2 cellular contexts compared by ENCODE assay signal in genomic region chr9:134381262-134381661, GRCh38.
TF ChIP-seq lines count a peak whose summit lies in the region.

No MANE protein-coding gene starts in this region.

TF ChIP-seq in GM23338, 12 proteins besides CTCF, POLR2A, EP300 and RAD21 (continued from another document):
- TF ChIP-seq REST (IDR thresholded peaks at IDR 0.05; ENCODE audit: unreplicated experiment) (no peak), JUNB (IDR thresholded peaks at IDR 0.05; ENCODE audit: unreplicated experiment) (no peak), POLR2AphosphoS5 (IDR thresholded peaks at IDR 0.05; ENCODE audit: low read depth) (no peak)
- TF ChIP-seq, protein P1, sequence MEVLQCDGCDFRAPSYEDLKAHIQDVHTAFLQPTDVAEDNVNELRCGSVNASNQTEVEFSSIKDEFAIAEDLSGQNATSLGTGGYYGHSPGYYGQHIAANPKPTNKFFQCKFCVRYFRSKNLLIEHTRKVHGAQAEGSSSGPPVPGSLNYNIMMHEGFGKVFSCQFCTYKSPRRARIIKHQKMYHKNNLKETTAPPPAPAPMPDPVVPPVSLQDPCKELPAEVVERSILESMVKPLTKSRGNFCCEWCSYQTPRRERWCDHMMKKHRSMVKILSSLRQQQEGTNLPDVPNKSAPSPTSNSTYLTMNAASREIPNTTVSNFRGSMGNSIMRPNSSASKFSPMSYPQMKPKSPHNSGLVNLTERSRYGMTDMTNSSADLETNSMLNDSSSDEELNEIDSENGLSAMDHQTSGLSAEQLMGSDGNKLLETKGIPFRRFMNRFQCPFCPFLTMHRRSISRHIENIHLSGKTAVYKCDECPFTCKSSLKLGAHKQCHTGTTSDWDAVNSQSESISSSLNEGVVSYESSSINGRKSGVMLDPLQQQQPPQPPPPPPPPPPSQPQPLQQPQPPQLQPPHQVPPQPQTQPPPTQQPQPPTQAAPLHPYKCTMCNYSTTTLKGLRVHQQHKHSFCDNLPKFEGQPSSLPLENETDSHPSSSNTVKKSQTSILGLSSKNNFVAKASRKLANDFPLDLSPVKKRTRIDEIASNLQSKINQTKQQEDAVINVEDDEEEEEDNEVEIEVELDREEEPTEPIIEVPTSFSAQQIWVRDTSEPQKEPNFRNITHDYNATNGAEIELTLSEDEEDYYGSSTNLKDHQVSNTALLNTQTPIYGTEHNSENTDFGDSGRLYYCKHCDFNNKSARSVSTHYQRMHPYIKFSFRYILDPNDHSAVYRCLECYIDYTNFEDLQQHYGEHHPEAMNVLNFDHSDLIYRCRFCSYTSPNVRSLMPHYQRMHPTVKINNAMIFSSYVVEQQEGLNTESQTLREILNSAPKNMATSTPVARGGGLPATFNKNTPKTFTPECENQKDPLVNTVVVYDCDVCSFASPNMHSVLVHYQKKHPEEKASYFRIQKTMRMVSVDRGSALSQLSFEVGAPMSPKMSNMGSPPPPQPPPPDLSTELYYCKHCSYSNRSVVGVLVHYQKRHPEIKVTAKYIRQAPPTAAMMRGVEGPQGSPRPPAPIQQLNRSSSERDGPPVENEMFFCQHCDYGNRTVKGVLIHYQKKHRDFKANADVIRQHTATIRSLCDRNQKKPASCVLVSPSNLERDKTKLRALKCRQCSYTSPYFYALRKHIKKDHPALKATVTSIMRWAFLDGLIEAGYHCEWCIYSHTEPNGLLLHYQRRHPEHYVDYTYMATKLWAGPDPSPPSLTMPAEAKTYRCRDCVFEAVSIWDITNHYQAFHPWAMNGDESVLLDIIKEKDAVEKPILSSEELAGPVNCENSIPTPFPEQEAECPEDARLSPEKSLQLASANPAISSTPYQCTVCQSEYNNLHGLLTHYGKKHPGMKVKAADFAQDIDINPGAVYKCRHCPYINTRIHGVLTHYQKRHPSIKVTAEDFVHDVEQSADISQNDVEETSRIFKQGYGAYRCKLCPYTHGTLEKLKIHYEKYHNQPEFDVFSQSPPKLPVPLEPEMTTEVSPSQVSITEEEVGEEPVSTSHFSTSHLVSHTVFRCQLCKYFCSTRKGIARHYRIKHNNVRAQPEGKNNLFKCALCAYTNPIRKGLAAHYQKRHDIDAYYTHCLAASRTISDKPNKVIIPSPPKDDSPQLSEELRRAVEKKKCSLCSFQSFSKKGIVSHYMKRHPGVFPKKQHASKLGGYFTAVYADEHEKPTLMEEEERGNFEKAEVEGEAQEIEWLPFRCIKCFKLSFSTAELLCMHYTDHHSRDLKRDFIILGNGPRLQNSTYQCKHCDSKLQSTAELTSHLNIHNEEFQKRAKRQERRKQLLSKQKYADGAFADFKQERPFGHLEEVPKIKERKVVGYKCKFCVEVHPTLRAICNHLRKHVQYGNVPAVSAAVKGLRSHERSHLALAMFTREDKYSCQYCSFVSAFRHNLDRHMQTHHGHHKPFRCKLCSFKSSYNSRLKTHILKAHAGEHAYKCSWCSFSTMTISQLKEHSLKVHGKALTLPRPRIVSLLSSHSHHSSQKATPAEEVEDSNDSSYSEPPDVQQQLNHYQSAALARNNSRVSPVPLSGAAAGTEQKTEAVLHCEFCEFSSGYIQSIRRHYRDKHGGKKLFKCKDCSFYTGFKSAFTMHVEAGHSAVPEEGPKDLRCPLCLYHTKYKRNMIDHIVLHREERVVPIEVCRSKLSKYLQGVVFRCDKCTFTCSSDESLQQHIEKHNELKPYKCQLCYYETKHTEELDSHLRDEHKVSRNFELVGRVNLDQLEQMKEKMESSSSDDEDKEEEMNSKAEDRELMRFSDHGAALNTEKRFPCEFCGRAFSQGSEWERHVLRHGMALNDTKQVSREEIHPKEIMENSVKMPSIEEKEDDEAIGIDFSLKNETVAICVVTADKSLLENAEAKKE (CRISPR knock-in tag; IDR thresholded peaks at IDR 0.05), result no peak

TF ChIP-seq in liver, 16 proteins besides CTCF, POLR2A, EP300 and RAD21 (continued from another document):
- no peak for TF ChIP-seq REST (IDR thresholded peaks at IDR 0.05)
